Comparison of ENCODE assay signal across 19 cellular contexts in the genomic region with DNA sequence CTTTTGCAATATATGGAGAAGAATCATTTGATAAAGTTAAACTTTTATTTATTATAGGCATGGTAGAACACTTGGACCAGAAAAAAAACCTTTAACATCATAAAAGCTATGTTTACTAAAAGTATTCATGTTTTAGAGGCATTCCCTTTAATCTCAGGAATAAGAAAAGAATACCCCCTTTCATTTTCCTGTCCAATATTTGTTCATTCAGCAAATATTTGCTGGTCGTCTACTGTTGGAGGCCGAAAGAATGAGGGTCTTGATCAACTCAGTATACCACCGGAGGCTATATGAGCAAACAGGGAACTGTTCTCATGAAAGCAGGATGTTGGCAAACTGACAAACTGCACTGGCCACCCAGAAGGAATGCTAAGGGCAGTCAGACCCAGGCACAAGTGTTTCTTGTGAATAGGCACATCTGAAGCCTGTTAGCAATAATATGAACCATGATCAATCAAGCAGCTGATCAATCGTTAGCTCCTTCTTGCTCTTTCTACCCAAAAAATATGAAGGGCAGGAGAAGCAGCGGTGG.
DNase-seq lines count a peak whose midpoint lies in the region; ATAC-seq and TF ChIP-seq lines count a peak whose summit lies in the region.
"Had no signal": no experiment of that assay in that cellular context is flagged by ENCODE, and none has a peak within 500 bp of the region (broad histone marks: within the 10 kb centered on the region; RNA-seq: fewer than 3 reads in every experiment).

No MANE protein-coding gene starts in this region.

- ATAC-seq in HG02798 (IDR thresholded peaks at IDR 0.05; ENCODE audit: poor library complexity, unreplicated experiment) (no peak), GM19463 (IDR thresholded peaks at IDR 0.05; ENCODE audit: unreplicated experiment) (no peak)
- ATAC-seq: HCT116 had no signal

- TF ChIP-seq CTCF in neural progenitor cell (IDR thresholded peaks at IDR 0.05) = no peak

- DNase-seq in G401 (ENCODE audit: low spot score) = peak; percentile 17
- peak; percentile 73 to 82 for DNase-seq in SJCRH30
- DNase-seq in cerebellar cortex (ENCODE audit: low spot score) = peak; percentile 11
- DNase-seq in neural progenitor cell (ENCODE audit: low spot score) = no peak
- no peak for DNase-seq in H4 (ENCODE audit: low spot score)
- DNase-seq: DMS153, MM.1S, NCI-H1105, NCI-H1694 treated with DMSO at 0.1 percent for 48 hours, NCI-H446, NCI-H82, Peyer's patch, SHP77 had no signal

- in situ Hi-C loops in G401 (cut with HindIII; ENCODE audit: low sequenced_read_pairs) = no loop called here

- H3K27me3 ChIP-seq in SJCRH30 (no peaks in the 10 kb centered on the region), neural progenitor cell (no peaks in the 10 kb centered on the region)
- H3K27me3 ChIP-seq: BLaER1, Peyer's patch had no signal

- no peak overlapping the region for H3K4me3 Mint-ChIP-seq in neural progenitor cell

- H3K27ac Mint-ChIP-seq in neural progenitor cell = no peak overlapping the region

- H3K27ac ChIP-seq in SJCRH30 (peak overlapping the region; percentile 54), neural progenitor cell (no peak overlapping the region)
- H3K27ac ChIP-seq: BLaER1, HL-60, KMS-11, Peyer's patch had no signal

- peaks cover 13% of the 10 kb centered on the region for H3K9me3 Mint-ChIP-seq in neural progenitor cell

- no peak overlapping the region for H3K4me3 ChIP-seq in SJCRH30
- H3K4me3 ChIP-seq in neural progenitor cell = no peak overlapping the region
- H3K4me3 ChIP-seq: BLaER1, Peyer's patch had no signal

- H3K36me3 ChIP-seq in SJCRH30 = no peaks in the 10 kb centered on the region
- no peaks in the 10 kb centered on the region for H3K36me3 ChIP-seq in neural progenitor cell
- H3K36me3 ChIP-seq: BLaER1, Peyer's patch had no signal

- no peaks in the 10 kb centered on the region for H3K4me1 Mint-ChIP-seq in neural progenitor cell

- no peak overlapping the region for H3K4me2 ChIP-seq in neural progenitor cell
- H3K4me2 ChIP-seq: BLaER1, KMS-11 had no signal

- H4K20me1 ChIP-seq in neural progenitor cell (ENCODE audit: low read depth) = no peaks in the 10 kb centered on the region
- H4K20me1 ChIP-seq: BLaER1 had no signal

- H3K79me2 ChIP-seq in neural progenitor cell (ENCODE audit: low read depth) = no peaks in the 10 kb centered on the region

- H3K9me3 ChIP-seq in SJCRH30 (replicated peaks) (no peaks in the 10 kb centered on the region), neural progenitor cell (ENCODE audit: low read depth) (peaks cover 12% of the 10 kb centered on the region)
- H3K9me3 ChIP-seq: BLaER1 had no signal

- H3K36me3 Mint-ChIP-seq in neural progenitor cell = no peaks in the 10 kb centered on the region

- peak overlapping the region; percentile 8 for H2AFZ ChIP-seq in neural progenitor cell (replicated peaks)

- H3K4me1 ChIP-seq in SJCRH30 (0 out of 2 replicates have a peak, but pooled peaks cover 7% of the 10 kb centered on the region), neural progenitor cell (no peaks in the 10 kb centered on the region)
- H3K4me1 ChIP-seq: BLaER1, Peyer's patch had no signal

- H3F3A ChIP-seq in neural progenitor cell (ENCODE audit: low read depth) = no peaks in the 10 kb centered on the region

- H3K27me3 Mint-ChIP-seq in neural progenitor cell (ENCODE audit: insufficient read depth, low read depth) = no peaks in the 10 kb centered on the region

- no peak overlapping the region for H3K9ac ChIP-seq in neural progenitor cell
- H3K9ac ChIP-seq: BLaER1, KMS-11 had no signal

Comparison
In these comparisons a context has a peak if more than half of its experiments do, and no peak if none do; other contexts are left out.
1. DNase-seq: peak in G401 (single experiment), SJCRH30 (2 of 2) and cerebellar cortex (single experiment); none in neural progenitor cell (single experiment) and H4 (single experiment).